Comparison of ENCODE assay signal across 8 cellular contexts in the genomic region with DNA sequence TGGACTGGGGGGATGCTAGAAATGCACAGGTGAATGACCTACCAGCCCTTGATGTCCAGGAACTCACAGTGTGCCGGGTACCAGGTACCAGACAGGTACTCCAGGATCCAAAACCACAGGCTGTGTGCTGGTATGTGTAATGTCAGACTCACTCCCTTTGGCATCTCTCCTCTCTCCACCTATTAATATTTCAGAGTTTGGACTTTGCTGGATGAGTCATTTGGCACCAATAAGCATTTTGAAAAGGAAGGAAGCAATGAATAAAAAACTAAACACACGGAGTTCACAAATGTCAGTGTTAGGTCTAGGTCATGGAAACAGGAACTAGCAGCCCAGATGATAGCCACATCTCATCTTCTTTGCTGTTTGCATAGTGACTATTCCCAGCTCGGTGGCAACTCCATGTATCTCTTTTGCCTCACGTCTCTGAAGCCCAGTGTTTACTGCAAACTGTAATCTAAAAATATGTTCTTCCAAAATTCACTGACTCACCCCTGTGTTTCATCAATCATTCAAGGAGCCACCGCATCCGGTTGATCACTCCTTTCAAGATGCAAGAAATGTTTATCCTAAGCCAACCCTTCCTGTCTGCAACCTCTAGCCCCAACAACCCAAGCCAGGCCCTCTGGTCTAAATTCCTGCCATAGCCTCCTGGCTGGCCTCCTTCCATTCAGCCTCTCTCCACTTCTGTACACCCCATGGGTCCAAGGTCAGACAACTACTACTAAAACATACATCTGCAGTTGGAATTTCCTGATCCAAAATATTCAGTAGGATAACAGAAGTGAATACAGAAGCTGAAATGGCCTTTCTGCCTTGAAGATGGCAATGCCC. TPM values are rescaled to one million over a fixed set of nuclear protein-coding genes. Genes with fewer than 3 reads are reported as not detected.
DNase-seq lines count a peak whose midpoint lies in the region; ATAC-seq and TF ChIP-seq lines count a peak whose summit lies in the region.

No MANE protein-coding gene starts in this region.

- H3K9me3 Mint-ChIP-seq in activated CD4-positive, alpha-beta memory T cell treated with anti-CD3 and anti-CD28 coated beads for 36 hours, result no peaks in the 10 kb centered on the region

- peaks cover 89% of the 10 kb centered on the region for H3K79me2 ChIP-seq in smooth muscle cell (ENCODE audit: low read depth)

- peak overlapping the region; percentile 63 for H3K4me2 ChIP-seq in smooth muscle cell

- peaks cover 12% of the 10 kb centered on the region for H3K4me1 Mint-ChIP-seq in activated CD4-positive, alpha-beta memory T cell treated with anti-CD3 and anti-CD28 coated beads for 36 hours (ENCODE audit: low read depth)

- H3K4me3 Mint-ChIP-seq in activated CD4-positive, alpha-beta memory T cell treated with anti-CD3 and anti-CD28 coated beads for 36 hours, result no peak overlapping the region

- peaks cover 25% of the 10 kb centered on the region for H3F3A ChIP-seq in smooth muscle cell (ENCODE audit: low read depth)

- H3K36me3 Mint-ChIP-seq in activated CD4-positive, alpha-beta memory T cell treated with anti-CD3 and anti-CD28 coated beads for 36 hours, result no peaks in the 10 kb centered on the region

- H3K9ac ChIP-seq in smooth muscle cell (ENCODE audit: low read depth), result peak overlapping the region; percentile 33

- WGBS in smooth muscle cell (ENCODE audit: low lambda C conversion rate), result 14% methylated on average over 6 of the region's 6 CpGs

- no peaks in the 10 kb centered on the region for H3K9me3 ChIP-seq in smooth muscle cell (replicated peaks; ENCODE audit: low read depth)

- DNase-seq in AG04449 (ENCODE audit: low read depth, low spot score), result peak; percentile 77
- DNase-seq in HK-2 (ENCODE audit: unreplicated experiment), result peak; percentile 75
- DNase-seq in activated CD4-positive, alpha-beta memory T cell treated with anti-CD3 and anti-CD28 coated beads for 36 hours, result peak; percentile 47
- no peak for DNase-seq in Right ventricle myocardium superior
- DNase-seq in smooth muscle cell (lab: John Stamatoyannopoulos, UW; ENCODE audit: unreplicated experiment), result no peak
- DNase-seq in effector CD4-positive, alpha-beta T cell, result no peak
- DNase-seq in KG1 (lab: John Stamatoyannopoulos, UW), result no peak

- TF ChIP-seq CTCF in AG04449 (IDR thresholded peaks at IDR 0.05; ENCODE audit: insufficient read depth, low read length, missing control alignments), result no peak
- no peak for TF ChIP-seq CTCF in smooth muscle cell (IDR thresholded peaks at IDR 0.05; ENCODE audit: borderline replicate concordance, insufficient read depth, poor library complexity, severe bottlenecking)

- H4K20me1 ChIP-seq in smooth muscle cell (ENCODE audit: low read depth), result no peaks in the 10 kb centered on the region

- peak; percentile 75 for ATAC-seq in Right ventricle myocardium superior (ENCODE audit: poor library complexity)
- no peak for ATAC-seq in GM21381 (IDR thresholded peaks at IDR 0.05; ENCODE audit: unreplicated experiment)

- H3K36me3 ChIP-seq in smooth muscle cell (ENCODE audit: low read depth), result no peaks in the 10 kb centered on the region

- no peak overlapping the region for H3K4me3 ChIP-seq in AG04449 (ENCODE audit: low read depth, low read length)
- H3K4me3 ChIP-seq in smooth muscle cell, result no peak overlapping the region

- CTCF ChIA-PET in AG04449 (lab: Yijun Ruan, JAX), result interaction anchor here (1.0 to 2.0 kb wide), 4 partner anchors 22 to 118 kb away, joined by 3 to 11 read pairs (median 6); no protein-coding TSS in a partner anchor
- CTCF ChIA-PET in activated CD4-positive, alpha-beta memory T cell treated with anti-CD3 and anti-CD28 coated beads for 36 hours (lab: Charles Lee), result interaction anchor here (1.5 to 1.7 kb wide), 3 partner anchors 23 to 118 kb away, joined by 4 to 8 read pairs (median 7); no protein-coding TSS in a partner anchor

- H3K27me3 Mint-ChIP-seq in activated CD4-positive, alpha-beta memory T cell treated with anti-CD3 and anti-CD28 coated beads for 36 hours, result peaks cover 11% of the 10 kb centered on the region

- POLR2A ChIA-PET in AG04449 (lab: Yijun Ruan, JAX), result interaction anchor here (0.9 to 2.0 kb wide), 3 partner anchors 66 to 184 kb away, joined by 3 to 6 read pairs (median 3); no protein-coding TSS in a partner anchor
- POLR2A ChIA-PET in activated CD4-positive, alpha-beta memory T cell treated with anti-CD3 and anti-CD28 coated beads for 36 hours (lab: Charles Lee), result no interaction called here

- peaks cover 47% of the 10 kb centered on the region for H3K4me1 ChIP-seq in smooth muscle cell (ENCODE audit: low read depth)

- H3K27ac ChIP-seq in smooth muscle cell (ENCODE audit: low read depth), result peak overlapping the region; percentile 85

- H3K27me3 ChIP-seq in smooth muscle cell (ENCODE audit: low read depth), result no peaks in the 10 kb centered on the region

- peak overlapping the region; percentile 1 for H3K27ac Mint-ChIP-seq in activated CD4-positive, alpha-beta memory T cell treated with anti-CD3 and anti-CD28 coated beads for 36 hours

- H2AFZ ChIP-seq in smooth muscle cell (ENCODE audit: low read depth), result no peak overlapping the region

- intact Hi-C loops in activated CD4-positive, alpha-beta memory T cell treated with anti-CD3 and anti-CD28 coated beads for 36 hours (cut with micrococcal nuclease), result loop anchor here (5.0 kb wide), 1 partner anchor 41 kb away; no protein-coding TSS in a partner anchor
- intact Hi-C loops in Right ventricle myocardium superior (cut with DNase I), result no loop called here

RNA-seq across cellular contexts. Expression of a gene that starts 8.4 kb away (rescaled TPM):
- total RNA-seq in activated CD4-positive, alpha-beta memory T cell treated with anti-CD3 and anti-CD28 coated beads for 36 hours, result 1 to 10 TPM in 1 of 2 experiments, under 1 TPM in 1; 0.52 to 1.5 TPM
- total RNA-seq in Right ventricle myocardium superior, result 112 TPM
- total RNA-seq in smooth muscle cell, result 332 and 343 TPM in 2 replicates
- polyA plus RNA-seq in smooth muscle cell, result 276 and 403 TPM in 2 replicates

RNA-seq across cellular contexts. Expression of a gene that starts 55.8 kb away (rescaled TPM):
- not detected for total RNA-seq in activated CD4-positive, alpha-beta memory T cell treated with anti-CD3 and anti-CD28 coated beads for 36 hours
- total RNA-seq in Right ventricle myocardium superior, result not detected
- 0.04 TPM in 1 of 2 replicates, not detected in the other for total RNA-seq in smooth muscle cell
- polyA plus RNA-seq in smooth muscle cell, result not detected in 2 replicates

Comparison
In these comparisons a context has a peak if more than half of its experiments do, and no peak if none do; other contexts are left out.
1. DNase-seq: peak in AG04449 (single experiment), HK-2 (single experiment) and activated CD4-positive, alpha-beta memory T cell treated with anti-CD3 and anti-CD28 coated beads for 36 hours (single experiment); none in Right ventricle myocardium superior (single experiment), smooth muscle cell (single experiment), effector CD4-positive, alpha-beta T cell (single experiment) and KG1 (single experiment).
2. RNA of a gene that starts 8.4 kb away (total RNA-seq): 332 to 343 TPM in smooth muscle cell and 112 TPM in Right ventricle myocardium superior (single experiment); 0.52 to 1.5 TPM in activated CD4-positive, alpha-beta memory T cell treated with anti-CD3 and anti-CD28 coated beads for 36 hours; every median in the first group is over 10 times any median in the second.